Comparison of ENCODE assay signal across 14 cellular contexts in the genomic region with DNA sequence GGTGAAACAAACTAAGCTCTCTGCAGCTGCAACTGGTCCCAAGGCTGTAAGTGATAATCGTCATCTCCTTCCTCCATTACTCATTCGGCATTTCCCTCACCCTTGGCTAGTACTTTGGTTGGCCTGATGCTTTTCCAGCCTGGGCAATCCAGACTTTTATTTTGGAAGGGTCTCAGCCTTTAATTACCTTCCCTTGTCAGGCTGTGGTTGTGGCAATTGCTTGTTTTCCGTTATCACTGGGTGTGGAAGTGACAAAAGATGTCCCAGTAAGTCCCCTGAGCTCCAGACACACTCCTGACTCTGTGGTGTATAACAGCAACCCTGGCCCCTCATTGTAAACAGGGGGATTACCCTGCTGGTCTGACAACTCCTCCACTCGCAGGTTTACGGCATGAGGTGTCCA. TPM values are rescaled to one million over a fixed set of nuclear protein-coding genes. Genes with fewer than 3 reads are reported as not detected.
DNase-seq lines count a peak whose midpoint lies in the region; ATAC-seq and TF ChIP-seq lines count a peak whose summit lies in the region.
"Had no signal": no experiment of that assay in that cellular context is flagged by ENCODE, and none has a peak within 500 bp of the region (broad histone marks: within the 10 kb centered on the region; RNA-seq: fewer than 3 reads in every experiment).

No MANE protein-coding gene starts in this region.

- H3K4me1 Mint-ChIP-seq in stimulated activated naive B cell treated with anti-CD40 and anti-IgM and Interleukin-4, amounts not matched to agents 10 μg/mL and 1 μg/mL and 100 μg/mL, for 72 hours = peaks cover 11 to 16% of the 10 kb centered on the region in 2 donors

- no peak for TF ChIP-seq CTCF in OCI-LY1 (IDR thresholded peaks at IDR 0.05; ENCODE audit: low read length)
- no peak for TF ChIP-seq CTCF in epithelial cell of esophagus (IDR thresholded peaks at IDR 0.05; ENCODE audit: insufficient read depth, low read depth, low read length, missing control alignments)
- no peak for TF ChIP-seq CTCF in A673 (conservative IDR thresholded peaks at IDR 0.05; ENCODE audit: low read depth, low read length)

- no peaks in the 10 kb centered on the region for H3K79me2 ChIP-seq in OCI-LY1 (ENCODE audit: insufficient read depth, low read length)

- no TSS peak for BruUV-seq in A673 (replicated peaks; lab: Mats Ljungman, UMichigan)

- no peaks in the 10 kb centered on the region for H3K36me3 Mint-ChIP-seq in stimulated activated naive B cell treated with anti-CD40 and anti-IgM and Interleukin-4, amounts not matched to agents 10 μg/mL and 1 μg/mL and 100 μg/mL, for 72 hours
- H3K36me3 Mint-ChIP-seq: naive B cell had no signal

- intact Hi-C loops in A673 (cut with micrococcal nuclease; ENCODE audit: unreplicated experiment) = no loop called here

- H3K4me2 ChIP-seq in OCI-LY1 (ENCODE audit: low read length) = peak overlapping the region; percentile 20; the same call in 1 of the 2 replicates

- POLR2A ChIA-PET in A673 (lab: Charles Lee; ENCODE audit: low non-redundant PET) = no interaction called here

- H3K9me3 ChIP-seq in OCI-LY1 (ENCODE audit: low read length) (no peaks in the 10 kb centered on the region), A673 (ENCODE audit: low read depth, low read length, poor library complexity, severe bottlenecking) (no peaks in the 10 kb centered on the region)
- H3K9me3 ChIP-seq: Peyer's patch, right lobe of liver had no signal

- no peak overlapping the region for H2AFZ ChIP-seq in OCI-LY1 (ENCODE audit: low read length)

- peaks cover 0 to 6% of the 10 kb centered on the region in 2 donors for H3K27me3 Mint-ChIP-seq in stimulated activated naive B cell treated with anti-CD40 and anti-IgM and Interleukin-4, amounts not matched to agents 10 μg/mL and 1 μg/mL and 100 μg/mL, for 72 hours
- H3K27me3 Mint-ChIP-seq: naive B cell had no signal

- no peak overlapping the region for H3K9ac ChIP-seq in OCI-LY1 (ENCODE audit: low read length)

- H3K27ac ChIP-seq in OCI-LY1 (ENCODE audit: low read depth, low read length, poor library complexity, severe bottlenecking) = peak overlapping the region; percentile 34
- H3K27ac ChIP-seq in A673 (ENCODE audit: low read depth, low read length, poor library complexity, severe bottlenecking) = no peak overlapping the region
- H3K27ac ChIP-seq: Peyer's patch, right lobe of liver had no signal

- H3K9me2 ChIP-seq in OCI-LY1 (ENCODE audit: low read depth, low read length) = no peaks in the 10 kb centered on the region

- no peaks in the 10 kb centered on the region for H3K9me3 Mint-ChIP-seq in stimulated activated naive B cell treated with anti-CD40 and anti-IgM and Interleukin-4, amounts not matched to agents 10 μg/mL and 1 μg/mL and 100 μg/mL, for 72 hours
- H3K9me3 Mint-ChIP-seq: naive B cell had no signal

- H3K4me1 ChIP-seq in OCI-LY1 (ENCODE audit: insufficient read depth, low read length, severe bottlenecking) (peaks cover 24% of the 10 kb centered on the region), A673 (ENCODE audit: insufficient read depth, low read length, poor library complexity, severe bottlenecking) (no peaks in the 10 kb centered on the region)

- H3K4me3 ChIP-seq in OCI-LY1 (ENCODE audit: low read depth, low read length, poor library complexity, severe bottlenecking) = no peak overlapping the region
- no peak overlapping the region for H3K4me3 ChIP-seq in epithelial cell of esophagus (ENCODE audit: low read length)
- no peak overlapping the region for H3K4me3 ChIP-seq in skeletal muscle cell (ENCODE audit: low read depth, low read length)
- no peak overlapping the region for H3K4me3 ChIP-seq in A673 (ENCODE audit: low read depth, low read length, poor library complexity, severe bottlenecking)
- H3K4me3 ChIP-seq: Peyer's patch, right lobe of liver had no signal

- DNase-seq in SIG-M5 treated with dmso at 0.1 percent for 504 hours (lab: John Stamatoyannopoulos, UW; ENCODE audit: unreplicated experiment) (peak; percentile 30), SIG-M5 (lab: John Stamatoyannopoulos, UW) (no peak), epithelial cell of esophagus (ENCODE audit: low read depth) (peak; percentile 63), skeletal muscle cell (ENCODE audit: low read depth) (peak; percentile 16), NK-92 (lab: John Stamatoyannopoulos, UW; ENCODE audit: unreplicated experiment) (no peak), A673 (ENCODE audit: low spot score) (no peak)
- DNase-seq in stimulated activated naive B cell treated with anti-CD40 and anti-IgM and Interleukin-4, amounts not matched to agents 10 μg/mL and 1 μg/mL and 100 μg/mL, for 72 hours = no peak
- DNase-seq: DND-41; effector memory CD4-positive, alpha-beta T cell; naive B cell; NCI-H1436 treated with DMSO at 0.1 percent for 48 hours; Peyer's patch; right lobe of liver had no signal

- H3F3A ChIP-seq in OCI-LY1 (ENCODE audit: insufficient read depth, low read length) = no peaks in the 10 kb centered on the region

- CTCF ChIA-PET in A673 (lab: Charles Lee) = no interaction called here

- H3K36me3 ChIP-seq in OCI-LY1 (ENCODE audit: insufficient read depth, low read length) (no peaks in the 10 kb centered on the region), A673 (ENCODE audit: insufficient read depth, low read length, poor library complexity, severe bottlenecking) (no peaks in the 10 kb centered on the region)
- H3K36me3 ChIP-seq: Peyer's patch, right lobe of liver had no signal

- no peaks in the 10 kb centered on the region for H3K27me3 ChIP-seq in OCI-LY1 (ENCODE audit: insufficient read depth, low read length)
- no peaks in the 10 kb centered on the region for H3K27me3 ChIP-seq in A673 (replicated peaks; ENCODE audit: insufficient read depth, low read depth, low read length, poor library complexity)
- H3K27me3 ChIP-seq: Peyer's patch, right lobe of liver had no signal

- H3K4me3 Mint-ChIP-seq in stimulated activated naive B cell treated with anti-CD40 and anti-IgM and Interleukin-4, amounts not matched to agents 10 μg/mL and 1 μg/mL and 100 μg/mL, for 72 hours = no peak overlapping the region
- H3K4me3 Mint-ChIP-seq: naive B cell had no signal

- H4K20me1 ChIP-seq in OCI-LY1 (ENCODE audit: insufficient read depth, low read length) = no peaks in the 10 kb centered on the region

- ATAC-seq in stimulated activated naive B cell treated with anti-CD40 and anti-IgM and Interleukin-4, amounts not matched to agents 10 μg/mL and 1 μg/mL and 100 μg/mL, for 72 hours (replicated peaks) = no peak

- no peak overlapping the region for H3K27ac Mint-ChIP-seq in stimulated activated naive B cell treated with anti-CD40 and anti-IgM and Interleukin-4, amounts not matched to agents 10 μg/mL and 1 μg/mL and 100 μg/mL, for 72 hours

RNA-seq across cellular contexts. Expression of a gene that starts 6.3 kb away (rescaled TPM):
- total RNA-seq in A673 (2021) = 50.7 and 53.2 TPM in 2 replicates

RNA-seq across cellular contexts. Expression of a gene that starts 25.6 kb away (rescaled TPM):
- total RNA-seq in A673 (2021) = 48.9 and 61.8 TPM in 2 replicates

RNA-seq across cellular contexts. Expression of a gene that starts 53.4 kb away (rescaled TPM):
- 80.3 and 81.7 TPM in 2 replicates for total RNA-seq in A673 (2021)

RNA-seq across cellular contexts. Expression of a gene that starts 53.5 kb away (rescaled TPM):
- total RNA-seq in A673 (2021) = 57.7 and 66.0 TPM in 2 replicates

Comparison
In these comparisons a context has a peak if more than half of its experiments do, and no peak if none do; other contexts are left out.
1. DNase-seq: peak in SIG-M5 treated with dmso at 0.1 percent for 504 hours (single experiment), epithelial cell of esophagus (single experiment) and skeletal muscle cell (single experiment); none in SIG-M5 (single experiment), NK-92 (single experiment), A673 (single experiment) and stimulated activated naive B cell treated with anti-CD40 and anti-IgM and Interleukin-4, amounts not matched to agents 10 μg/mL and 1 μg/mL and 100 μg/mL, for 72 hours (single experiment).